Comparison of ENCODE assay signal across 8 cellular contexts in genomic region chr6:149750136-149750609, GRCh38. TPM values are rescaled to one million over a fixed set of nuclear protein-coding genes. Genes with fewer than 3 reads are reported as not detected.
DNase-seq lines count a peak whose midpoint lies in the region; ATAC-seq, FAIRE-seq and TF ChIP-seq lines count a peak whose summit lies in the region.

No MANE protein-coding gene starts in this region.

- H3K9ac ChIP-seq in HUES6 (ENCODE audit: low read length), result peak overlapping the region; percentile 95

- no peak for FAIRE-seq in RCC 7860 (lab: Jason Lieb, UNC)

- intact Hi-C loops in transverse colon (cut with DNase I; ENCODE audit: low total_unique reads), result loop anchor here (5.0 kb wide), 1 partner anchor 1622 kb away; no protein-coding TSS in a partner anchor

- no peak for TF ChIP-seq EP300 in transverse colon (IDR thresholded peaks at IDR 0.05; ENCODE audit: low read depth)

- TF ChIP-seq POLR2A in transverse colon (IDR thresholded peaks at IDR 0.05), result no peak

- H3K27ac ChIP-seq in HUES6 (ENCODE audit: low read depth, low read length) (peak overlapping the region; percentile 92), foreskin keratinocyte (peak overlapping the region; percentile 64), transverse colon (peak overlapping the region; percentile 93 to 95 (median 94))

- H3K36me3 ChIP-seq in HUES6 (ENCODE audit: control insufficient read depth, insufficient read depth, low read length) (no peaks in the 10 kb centered on the region), transverse colon (no peaks in the 10 kb centered on the region)

- WGBS in transverse colon (ENCODE audit: low coverage in 1 of 2), 2 donors, result 1% methylated on average over 25 of the region's 25 CpGs; no CpG with 5 or more reads in 1 of the 2 donors

- no peaks in the 10 kb centered on the region for H3K27me3 ChIP-seq in HUES6 (ENCODE audit: control insufficient read depth, insufficient read depth, low read length)
- no peaks in the 10 kb centered on the region for H3K27me3 ChIP-seq in foreskin keratinocyte
- no peaks in the 10 kb centered on the region for H3K27me3 ChIP-seq in transverse colon

- H3K4me1 ChIP-seq in HUES6 (ENCODE audit: control insufficient read depth, insufficient read depth, low read length) (no peaks in the 10 kb centered on the region), foreskin keratinocyte (peaks cover 3% of the 10 kb centered on the region), transverse colon (peaks cover 14 to 34% (median 28%) of the 10 kb centered on the region in 4 donors)

- in situ Hi-C loops in transverse colon (cut with MboI; ENCODE audit: low pct_ligation_motif_present in 1 of 4, low pct_unique_long_range_greater_than_20kb in 1 of 4, low sequenced_read_pairs in 3 of 4), result no loop called here

- ATAC-seq in GM21526 (IDR thresholded peaks at IDR 0.05; ENCODE audit: low FRiP score, unreplicated experiment) (peak; percentile 24), foreskin keratinocyte (peak; percentile 51)

- no peaks in the 10 kb centered on the region for H3K9me3 ChIP-seq in HUES6 (ENCODE audit: control insufficient read depth, insufficient read depth, low read depth, low read length)
- H3K9me3 ChIP-seq in transverse colon, result no peaks in the 10 kb centered on the region

- DNase-seq in DMS 273 (lab: John Stamatoyannopoulos, UW; ENCODE audit: unreplicated experiment) (peak; percentile 85), RCC 7860 (ENCODE audit: low spot score) (peak; percentile 56), foreskin keratinocyte (peak; percentile 15 to 43), occipital lobe (lab: John Stamatoyannopoulos, UW) (peak; percentile 58), transverse colon (peak; percentile 42)
- DNase-seq in activated effector memory CD4-positive, alpha-beta T cell treated with anti-CD3 and anti-CD28 coated beads, Interleukin-2, amount 50 U/mL, for 16 hours, result peak; percentile 83

- peak overlapping the region; percentile 97 for H3K4me3 ChIP-seq in HUES6 (ENCODE audit: low read depth, low read length)
- H3K4me3 ChIP-seq in transverse colon, result peak overlapping the region; percentile 68 to 94 (median 73)

- TF ChIP-seq CTCF in foreskin keratinocyte (conservative IDR thresholded peaks at IDR 0.05) (no peak), transverse colon (IDR thresholded peaks at IDR 0.05) (no peak)

RNA-seq across cellular contexts. Expression of gene PCMT1, which starts 0.6 kb away (rescaled TPM):
- total RNA-seq in foreskin keratinocyte (113 and 118 TPM in 2 replicates), occipital lobe (173 TPM), transverse colon (10 to 100 TPM; 25.8 to 97.3 (median 64.4) TPM)
- polyA plus RNA-seq in foreskin keratinocyte, result 116 and 125 TPM in 2 replicates

RNA-seq across cellular contexts. Expression of gene NUP43, which starts 3.8 kb away (rescaled TPM):
- total RNA-seq in foreskin keratinocyte (36.3 and 37.6 TPM in 2 replicates), occipital lobe (23.9 TPM), transverse colon (10 to 100 TPM; 14.7 to 54.3 (median 29.3) TPM)
- 10.1 and 11.5 TPM in 2 replicates for polyA plus RNA-seq in foreskin keratinocyte

RNA-seq across cellular contexts. Expression of gene LATS1, which starts 32.3 kb away (rescaled TPM):
- 19.2 and 19.4 TPM in 2 replicates for total RNA-seq in foreskin keratinocyte
- 2.4 and 2.6 TPM in 2 replicates for polyA plus RNA-seq in foreskin keratinocyte
- total RNA-seq in occipital lobe, result 29.5 TPM
- 10 to 100 TPM; 13.1 to 28.4 (median 19.4) TPM for total RNA-seq in transverse colon

Comparison
In these comparisons a context has a peak if more than half of its experiments do, and no peak if none do; other contexts are left out.
1. Peak in every context shown above with its lines: DNase-seq, ATAC-seq, H3K4me3 ChIP-seq and H3K27ac ChIP-seq.
2. DNase-seq: peak in every context shown above with its lines; median percentile 85 in DMS 273; 83 in activated effector memory CD4-positive, alpha-beta T cell treated with anti-CD3 and anti-CD28 coated beads, Interleukin-2, amount 50 U/mL, for 16 hours; 58 in occipital lobe; 56 in RCC 7860; 42 in transverse colon; 29 in foreskin keratinocyte.